8 cellular contexts compared by ENCODE assay signal in genomic region chr19:6720369-6721112, GRCh38. TPM values are rescaled to one million over a fixed set of nuclear protein-coding genes. Genes with fewer than 3 reads are reported as not detected.
DNase-seq lines count a peak whose midpoint lies in the region; ATAC-seq and TF ChIP-seq lines count a peak whose summit lies in the region.
"Had no signal": no experiment of that assay in that cellular context is flagged by ENCODE, and none has a peak within 500 bp of the region (broad histone marks: within the 10 kb centered on the region; RNA-seq: fewer than 3 reads in every experiment).

Gene C3 (minus strand): TSS chr19:6720650. CDS start chr19:6720589, 61 bp downstream.

- no peak within 1 kb of the TSS for H3K27ac Mint-ChIP-seq in activated T-helper 2 cell treated with anti-CD3 and anti-CD28 coated beads, Interferon-gamma antibody, Interleukin-2, Interleukin-4, amounts not matched to agents 10 μg/mL and 5 μg/mL and 100 μg/mL, durations not matched to agents 14 hours and 24 hours and 36 hours

- H3K36me3 ChIP-seq in MG63 (no peaks in the 10 kb centered on the region), transverse colon (no peaks in the 10 kb centered on the region)

- H3K9me3 ChIP-seq in MG63 (no peaks in the 10 kb centered on the region), transverse colon (no peaks in the 10 kb centered on the region)

- no peak for TF ChIP-seq EP300 in transverse colon (IDR thresholded peaks at IDR 0.05; ENCODE audit: low read depth)

- H3K4me3 Mint-ChIP-seq in activated T-helper 2 cell treated with anti-CD3 and anti-CD28 coated beads, Interferon-gamma antibody, Interleukin-2, Interleukin-4, amounts not matched to agents 10 μg/mL and 5 μg/mL and 100 μg/mL, durations not matched to agents 14 hours and 24 hours and 36 hours (ENCODE audit: low read depth): no peak within 1 kb of the TSS

- no peaks in the 10 kb centered on the region for H3K9me3 Mint-ChIP-seq in activated T-helper 2 cell treated with anti-CD3 and anti-CD28 coated beads, Interferon-gamma antibody, Interleukin-2, Interleukin-4, amounts not matched to agents 10 μg/mL and 5 μg/mL and 100 μg/mL, durations not matched to agents 14 hours and 24 hours and 36 hours

- H3K27me3 ChIP-seq in MG63 (no peaks in the 10 kb centered on the region), transverse colon (no peaks in the 10 kb centered on the region)

- H3K27me3 Mint-ChIP-seq in activated T-helper 2 cell treated with anti-CD3 and anti-CD28 coated beads, Interferon-gamma antibody, Interleukin-2, Interleukin-4, amounts not matched to agents 10 μg/mL and 5 μg/mL and 100 μg/mL, durations not matched to agents 14 hours and 24 hours and 36 hours (ENCODE audit: low read depth): peaks cover 2% of the 10 kb centered on the region

- peaks cover 0 to 15% (median 0%) of the 10 kb centered on the region in 4 donors for H3K4me1 ChIP-seq in transverse colon

- 29 to 50% methylated on average over 4 of the region's 4 CpGs for WGBS in lower leg skin, 2 donors
- WGBS in transverse colon (ENCODE audit: low coverage in 1 of 2), 2 donors: 78% methylated on average over 4 of the region's 4 CpGs; no CpG with 5 or more reads in 1 of the 2 donors

- intact Hi-C loops in lower leg skin (cut with DNase I; ENCODE audit: low total_unique reads) (no loop called here), transverse colon (cut with DNase I; ENCODE audit: low total_unique reads) (no loop called here)
- intact Hi-C loops in activated T-helper 2 cell treated with anti-CD3 and anti-CD28 coated beads, Interferon-gamma antibody, Interleukin-2, Interleukin-4, amounts not matched to agents 10 μg/mL and 5 μg/mL and 100 μg/mL, durations not matched to agents 14 hours and 24 hours and 36 hours (cut with micrococcal nuclease): no loop called here

- TF ChIP-seq POLR2A in lower leg skin (IDR thresholded peaks at IDR 0.05) (no peak), transverse colon (IDR thresholded peaks at IDR 0.05) (peak; percentile 20)

- in situ Hi-C loops in transverse colon (cut with MboI; ENCODE audit: low pct_ligation_motif_present in 1 of 4, low pct_unique_long_range_greater_than_20kb in 1 of 4, low sequenced_read_pairs in 3 of 4): loop anchor here in 1 of 4 donors (25.0 kb wide), 1 partner anchor 142 kb away; no protein-coding TSS in a partner anchor

- H3K36me3 Mint-ChIP-seq in activated T-helper 2 cell treated with anti-CD3 and anti-CD28 coated beads, Interferon-gamma antibody, Interleukin-2, Interleukin-4, amounts not matched to agents 10 μg/mL and 5 μg/mL and 100 μg/mL, durations not matched to agents 14 hours and 24 hours and 36 hours (ENCODE audit: low read depth): no peaks in the 10 kb centered on the region

- ATAC-seq in GM19395 (IDR thresholded peaks at IDR 0.05; ENCODE audit: unreplicated experiment): no peak

- no peak within 1 kb of the TSS for H3K4me3 ChIP-seq in MG63
- no peak within 1 kb of the TSS for H3K4me3 ChIP-seq in lower leg skin (ENCODE audit: low read depth, poor library complexity, severe bottlenecking)
- no peak within 1 kb of the TSS for H3K4me3 ChIP-seq in transverse colon

- TF ChIP-seq CTCF in lower leg skin (IDR thresholded peaks at IDR 0.05) (no peak), transverse colon (IDR thresholded peaks at IDR 0.05) (no peak)

- H3K27ac ChIP-seq in transverse colon: peak within 1 kb of the TSS in 2 of 4 donors; percentile 41 to 62

- peaks cover 27% of the 10 kb centered on the region for H3K4me1 Mint-ChIP-seq in activated T-helper 2 cell treated with anti-CD3 and anti-CD28 coated beads, Interferon-gamma antibody, Interleukin-2, Interleukin-4, amounts not matched to agents 10 μg/mL and 5 μg/mL and 100 μg/mL, durations not matched to agents 14 hours and 24 hours and 36 hours (ENCODE audit: low read depth)

- peak; percentile 59 for DNase-seq in MG63
- DNase-seq in cerebellum (ENCODE audit: low spot score): no peak
- peak; percentile 71 to 91 for DNase-seq in lower leg skin (ENCODE audit: low spot score in 2 of 2)
- no peak for DNase-seq in transverse colon
- no peak for DNase-seq in activated T-helper 2 cell treated with anti-CD3 and anti-CD28 coated beads, Interferon-gamma antibody, Interleukin-2, Interleukin-4, amounts not matched to agents 10 μg/mL and 5 μg/mL and 100 μg/mL, durations not matched to agents 14 hours and 24 hours and 36 hours (ENCODE audit: low spot score)
- DNase-seq in RKO (ENCODE audit: low spot score): no peak
- DNase-seq: foreskin melanocyte had no signal

RNA-seq across cellular contexts. Expression of gene C3, which starts in this region (rescaled TPM):
- total RNA-seq in MG63 (2014; rRNA removed; shearing (Covaris generic); ENCODE audit: low replicate concordance): 2.2 and 7.5 TPM in 2 replicates
- 20.8 TPM for total RNA-seq in cerebellum
- total RNA-seq in lower leg skin: 100 to 1,000 TPM in 1 of 4 donors, 10 to 100 TPM in 3; 28.8 to 155 (median 79.6) TPM
- 100 to 1,000 TPM in 3 of 4 donors, 10 to 100 TPM in 1; 50.1 to 351 (median 194) TPM for total RNA-seq in transverse colon
- 4.4 and 6.3 TPM in 2 replicates for total RNA-seq in activated T-helper 2 cell treated with anti-CD3 and anti-CD28 coated beads, Interferon-gamma antibody, Interleukin-2, Interleukin-4, amounts not matched to agents 10 μg/mL and 5 μg/mL and 100 μg/mL, durations not matched to agents 14 hours and 24 hours and 36 hours

Comparison
In these comparisons a context has a peak if more than half of its experiments do, and no peak if none do; other contexts are left out.
1. DNase-seq: peak in MG63 (single experiment) and lower leg skin (2 of 2); none in cerebellum (single experiment), transverse colon (single experiment), activated T-helper 2 cell treated with anti-CD3 and anti-CD28 coated beads, Interferon-gamma antibody, Interleukin-2, Interleukin-4, amounts not matched to agents 10 μg/mL and 5 μg/mL and 100 μg/mL, durations not matched to agents 14 hours and 24 hours and 36 hours (single experiment) and RKO (single experiment).